30 cellular contexts compared by ENCODE assay signal in the genomic region with DNA sequence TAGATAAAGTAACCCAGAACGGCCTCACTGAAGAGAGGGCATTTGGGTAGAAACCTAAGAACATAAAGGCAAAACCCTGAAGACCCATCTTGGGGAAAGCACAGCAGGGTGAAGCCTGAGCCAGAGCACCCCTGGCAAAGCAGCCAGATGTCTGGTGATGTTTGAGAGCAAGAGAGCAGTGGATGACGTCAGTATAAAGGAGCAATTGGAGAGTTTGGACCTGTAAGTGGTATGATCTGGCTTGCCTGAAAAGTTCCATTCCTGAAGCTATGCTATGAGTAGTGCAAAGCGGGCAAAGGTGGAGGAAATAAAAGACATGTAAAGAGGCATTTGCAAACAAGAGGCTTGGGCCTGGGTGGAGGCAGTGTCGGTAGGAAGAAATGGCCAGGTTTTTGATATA.
"Had no signal": no experiment of that assay in that cellular context is flagged by ENCODE, and none has a peak within 500 bp of the region (broad histone marks: within the 10 kb centered on the region; RNA-seq: fewer than 3 reads in every experiment).

No MANE protein-coding gene starts in this region.

- H3K36me3 ChIP-seq: SJCRH30 had no signal

- H2AFZ ChIP-seq: PC-9 had no signal

- H3K4me1 ChIP-seq: SJCRH30 had no signal

- H3K9me3 ChIP-seq: SJCRH30 had no signal

- FAIRE-seq: RCC 7860 had no signal

- ATAC-seq: Panc1, Right ventricle myocardium inferior, SK-N-SH treated with all-trans-retinoic acid at 6 μM for 48 hours, T-cell had no signal

- H3K4me2 ChIP-seq: PC-9 had no signal

- H3K27ac ChIP-seq: PC-9, RWPE1, SJCRH30, SK-N-MC had no signal

- DNase-seq: Karpas-422, MM.1S, MV-4-11, NCI-H1092, NCI-H1105, NCI-H1417 treated with DMSO at 0.1 percent for 48 hours, NCI-H1436 treated with DMSO at 0.1 percent for 48 hours, NCI-H1694 treated with DMSO at 0.1 percent for 48 hours, NCI-H187 treated with DMSO at 0.1 percent for 48 hours, NCI-H2029, NCI-H2081, NCI-H2171 treated with DMSO at 0.1 percent for 48 hours, NCI-H2227 treated with DMSO at 0.1 percent for 48 hours, NCI-H345, NCI-H510A treated with DMSO at 0.1 percent for 48 hours, NCI-H524 treated with DMSO at 0.1 percent for 48 hours, NCI-H526 treated with DMSO at 0.1 percent for 48 hours, NCI-H748 treated with DMSO at 0.1 percent for 48 hours, NCI-H82, PC-9, SHP77, SIG-M5, SJCRH30, T-cell had no signal

- H3K27me3 ChIP-seq: SJCRH30 had no signal

- H3K4me3 ChIP-seq: PC-9, SJCRH30, SK-N-MC had no signal
